In the genomic region with DNA sequence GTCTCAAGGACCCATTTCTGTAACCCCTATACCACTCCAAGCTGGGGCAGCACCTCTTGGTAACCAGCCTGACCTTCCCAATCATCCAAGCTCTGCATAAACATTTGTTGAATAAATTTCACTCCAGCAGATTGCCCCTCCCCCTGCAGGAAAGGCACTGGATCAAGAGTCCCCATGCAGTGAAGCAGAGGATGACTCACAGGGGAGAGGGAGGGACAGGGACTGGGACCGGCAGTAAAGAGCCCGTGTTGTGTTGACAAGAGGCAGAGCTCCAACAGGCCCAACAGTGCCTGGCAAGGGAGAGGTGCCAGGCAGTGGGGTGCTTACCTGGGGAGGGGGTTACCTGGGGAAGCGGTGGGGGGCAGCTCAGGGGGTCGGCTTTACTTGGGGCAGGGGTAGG, we compare ENCODE assay signal across 8 cellular contexts. TPM values are rescaled to one million over a fixed set of nuclear protein-coding genes. Genes with fewer than 3 reads are reported as not detected.
DNase-seq lines count a peak whose midpoint lies in the region; ATAC-seq and TF ChIP-seq lines count a peak whose summit lies in the region.

No MANE protein-coding gene starts in this region.

- H3K4me3 ChIP-seq in mesenchymal stem cell (ENCODE audit: insufficient read depth in 1 of 2, low read depth in 1 of 2, low read length in 2 of 2): no peak overlapping the region

- peak overlapping the region in 1 of 2 experiments; percentile 64 for H3K23ac ChIP-seq in mesenchymal stem cell (ENCODE audit: low read length in 2 of 2)

- peaks cover 25% of the 10 kb centered on the region for H3K79me1 ChIP-seq in mesenchymal stem cell (replicated peaks; ENCODE audit: low read length, poor library complexity, severe bottlenecking)

- peak overlapping the region; percentile 79 for H4K8ac ChIP-seq in mesenchymal stem cell (ENCODE audit: low read length)

- peak overlapping the region in 1 of 2 experiments; percentile 89 for H3K14ac ChIP-seq in mesenchymal stem cell (ENCODE audit: low read length in 2 of 2)

- H3K4me3 Mint-ChIP-seq in natural killer cell: no peak overlapping the region

- TF ChIP-seq CTCF in natural killer cell (IDR thresholded peaks at IDR 0.05) (no peak), GM10266 (IDR thresholded peaks at IDR 0.05; ENCODE audit: control insufficient read depth, insufficient read depth, low read depth, missing control alignments) (no peak)

- intact Hi-C loops in natural killer cell (cut with micrococcal nuclease): no loop called here

- DNase-seq in COLO668 (lab: John Stamatoyannopoulos, UW; ENCODE audit: unreplicated experiment) (peak; percentile 87), NCI-H2227 (lab: John Stamatoyannopoulos, UW; ENCODE audit: unreplicated experiment) (peak; percentile 28), dermis blood vessel endothelial cell (peak; percentile 87), mesenchymal stem cell (peak; percentile 90), natural killer cell (no peak), GM10266 (ENCODE audit: extremely low spot score) (no peak)

- H2BK120ac ChIP-seq in mesenchymal stem cell (ENCODE audit: low read depth, low read length): peak overlapping the region; percentile 42

- H3K36me3 ChIP-seq in mesenchymal stem cell (ENCODE audit: control insufficient read depth in 1 of 2, insufficient read depth in 2 of 2, low read depth in 1 of 2, low read length in 2 of 2): peaks cover 7 to 12% of the 10 kb centered on the region in 2 experiments

- H2BK15ac ChIP-seq in mesenchymal stem cell (ENCODE audit: low read depth, poor library complexity, severe bottlenecking): peak overlapping the region; percentile 66

- H2BK5ac ChIP-seq in mesenchymal stem cell (ENCODE audit: low read depth, low read length, poor library complexity, severe bottlenecking): no peak overlapping the region

- no peaks in the 10 kb centered on the region for H3K9me3 ChIP-seq in mesenchymal stem cell (ENCODE audit: control insufficient read depth, low read length)

- WGBS in mesenchymal stem cell: 20% methylated on average over 4 of the region's 4 CpGs

- peak overlapping the region; percentile 70 for H4K91ac ChIP-seq in mesenchymal stem cell (ENCODE audit: low read length)

- no peaks in the 10 kb centered on the region for H3K36me3 Mint-ChIP-seq in natural killer cell

- H3K4me2 ChIP-seq in mesenchymal stem cell (ENCODE audit: low read length, poor library complexity, severe bottlenecking): peak overlapping the region; percentile 13

- ATAC-seq in HG03520 (IDR thresholded peaks at IDR 0.05; ENCODE audit: unreplicated experiment): no peak
- ATAC-seq in natural killer cell: no peak
- ATAC-seq in GM21825 (IDR thresholded peaks at IDR 0.05; ENCODE audit: unreplicated experiment): no peak

- peak overlapping the region in 1 of 2 donors; percentile 47 for H3K27ac Mint-ChIP-seq in natural killer cell

- H3K4ac ChIP-seq in mesenchymal stem cell (ENCODE audit: low read depth in 1 of 2, low read length in 2 of 2): peak overlapping the region in 1 of 2 experiments; percentile 87

- H3K27ac ChIP-seq in mesenchymal stem cell (ENCODE audit: low read length, poor library complexity, severe bottlenecking): no peak overlapping the region

- no peak overlapping the region for H2AK5ac ChIP-seq in mesenchymal stem cell (ENCODE audit: low read length, severe bottlenecking)

- peak overlapping the region; percentile 46 to 78 for H3K18ac ChIP-seq in mesenchymal stem cell (ENCODE audit: low read depth in 1 of 2, low read length in 2 of 2)

- H2BK12ac ChIP-seq in mesenchymal stem cell (ENCODE audit: low read length in 2 of 2): peak overlapping the region; percentile 75 to 98

- no peaks in the 10 kb centered on the region for H3K9me3 Mint-ChIP-seq in natural killer cell

- H3K9ac ChIP-seq in mesenchymal stem cell (ENCODE audit: low read length): peak overlapping the region; percentile 24

- no peaks in the 10 kb centered on the region for H3K27me3 ChIP-seq in mesenchymal stem cell (ENCODE audit: control insufficient read depth in 1 of 2, insufficient read depth in 1 of 2, low read length in 2 of 2)

- no peak overlapping the region for H2AFZ ChIP-seq in mesenchymal stem cell (ENCODE audit: low read depth, low read length)

- peaks cover 30% of the 10 kb centered on the region for H3K4me1 ChIP-seq in mesenchymal stem cell (ENCODE audit: control insufficient read depth, insufficient read depth, low read depth, low read length)

- no peaks in the 10 kb centered on the region for H3K27me3 Mint-ChIP-seq in natural killer cell (ENCODE audit: low read depth in 2 of 2)

- H3K4me1 Mint-ChIP-seq in natural killer cell: peaks cover 5 to 17% of the 10 kb centered on the region in 2 donors

RNA-seq across cellular contexts. Expression of gene SLC9A1, which starts 32.3 kb away (rescaled TPM):
- total RNA-seq in dermis blood vessel endothelial cell (5.6 and 20.1 TPM in 2 replicates), natural killer cell (10 to 100 TPM; 26.5 to 37.4 (median 29.4) TPM)
- polyA plus RNA-seq in mesenchymal stem cell (2013, experiment 1 of 2): 37.0 TPM
- 36.1 TPM for polyA plus RNA-seq in mesenchymal stem cell (2013, experiment 2 of 2)

Comparison
In these comparisons a context has a peak if more than half of its experiments do, and no peak if none do; other contexts are left out.
1. DNase-seq: peak in COLO668 (single experiment), NCI-H2227 (single experiment), dermis blood vessel endothelial cell (single experiment) and mesenchymal stem cell (single experiment); none in natural killer cell (single experiment) and GM10266 (single experiment).